ENCODE assay signal across 20 cellular contexts in the genomic region with DNA sequence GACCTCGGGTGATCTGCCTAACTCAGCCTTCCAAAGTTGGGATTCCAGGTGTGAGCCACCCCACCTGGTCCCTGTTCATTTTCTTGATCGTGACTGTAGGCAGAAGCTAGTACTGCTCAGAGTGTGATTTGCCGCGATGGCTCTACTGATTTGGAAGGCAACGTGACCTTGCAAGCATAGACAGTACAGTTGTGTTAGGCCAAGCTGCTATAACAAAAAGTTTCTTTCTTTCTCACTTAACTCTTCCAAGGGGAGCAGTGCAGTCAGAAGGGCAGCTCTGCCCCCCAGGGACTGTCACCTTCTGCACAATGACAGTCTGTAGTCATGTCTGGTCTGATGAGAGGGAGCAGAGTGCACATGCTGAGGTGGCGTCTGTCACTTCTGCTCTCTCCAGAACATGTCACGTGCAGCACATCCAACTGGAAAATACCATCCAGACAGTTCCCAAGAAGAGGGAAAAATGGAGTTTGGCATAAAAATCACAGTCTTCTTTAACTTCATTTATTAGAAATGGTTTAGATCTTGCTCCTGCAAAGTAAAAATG. TPM values are rescaled to one million over a fixed set of nuclear protein-coding genes. Genes with fewer than 3 reads are reported as not detected.
A peak's percentile ranks its signal among the peaks of the same experiment; 100 is the strongest.
DNase-seq lines count a peak whose midpoint lies in the region; ATAC-seq and FAIRE-seq lines count a peak whose summit lies in the region.
"Had no signal": no experiment of that assay in that cellular context is flagged by ENCODE, and none has a peak within 500 bp of the region (broad histone marks: within the 10 kb centered on the region; RNA-seq: fewer than 3 reads in every experiment).

No MANE protein-coding gene starts in this region.

- H3K4me1 Mint-ChIP-seq in activated CD4-positive, alpha-beta T cell treated with anti-CD3 and anti-CD28 coated beads for 36 hours: peaks cover 31% of the 10 kb centered on the region
- H3K4me1 Mint-ChIP-seq in activated naive CD8-positive, alpha-beta T cell treated with anti-CD3 and anti-CD28 coated beads, Interleukin-2, amount 10 ng/mL, durations not matched to agents 7 days and 5 days: peaks cover 14% of the 10 kb centered on the region

- H3K79me1 ChIP-seq in trophoblast cell (ENCODE audit: low read length): no peaks in the 10 kb centered on the region

- no peak overlapping the region for H3K23ac ChIP-seq in trophoblast cell (ENCODE audit: low read length)

- no peak overlapping the region for H2BK5ac ChIP-seq in trophoblast cell (ENCODE audit: low read depth, low read length, poor library complexity)

- no peaks in the 10 kb centered on the region for H3K9me3 Mint-ChIP-seq in activated CD4-positive, alpha-beta T cell treated with anti-CD3 and anti-CD28 coated beads for 36 hours (ENCODE audit: low read depth)
- H3K9me3 Mint-ChIP-seq in activated naive CD8-positive, alpha-beta T cell treated with anti-CD3 and anti-CD28 coated beads, Interleukin-2, amount 10 ng/mL, durations not matched to agents 7 days and 5 days: no peaks in the 10 kb centered on the region

- H3K4me3 ChIP-seq in trophoblast cell (ENCODE audit: low read depth, low read length): no peak overlapping the region
- H3K4me3 ChIP-seq: left ventricle myocardium inferior, pancreas, SJSA1, thoracic aorta had no signal

- peak overlapping the region; percentile 69 for H2AK5ac ChIP-seq in trophoblast cell (ENCODE audit: low read length)

- no peak overlapping the region for H2AFZ ChIP-seq in trophoblast cell (ENCODE audit: insufficient read depth, low read length, poor library complexity)

- no peaks in the 10 kb centered on the region for H3K79me2 ChIP-seq in trophoblast cell (ENCODE audit: control insufficient read depth, insufficient read depth, low read length, poor library complexity)

- H3K36me3 Mint-ChIP-seq in activated CD4-positive, alpha-beta T cell treated with anti-CD3 and anti-CD28 coated beads for 36 hours (ENCODE audit: low read depth): peaks cover 6% of the 10 kb centered on the region
- peaks cover 6% of the 10 kb centered on the region for H3K36me3 Mint-ChIP-seq in activated naive CD8-positive, alpha-beta T cell treated with anti-CD3 and anti-CD28 coated beads, Interleukin-2, amount 10 ng/mL, durations not matched to agents 7 days and 5 days

- H4K8ac ChIP-seq in trophoblast cell (ENCODE audit: low read depth, low read length): no peak overlapping the region

- no peaks in the 10 kb centered on the region for H3K4me1 ChIP-seq in trophoblast cell (ENCODE audit: control insufficient read depth in 1 of 2, insufficient read depth in 2 of 2, low read length in 2 of 2)
- H3K4me1 ChIP-seq: pancreas, SJSA1 had no signal

- no peak overlapping the region for H2BK120ac ChIP-seq in trophoblast cell (ENCODE audit: insufficient read depth, low read length, poor library complexity)

- peak overlapping the region; percentile 84 for H3K27ac Mint-ChIP-seq in activated CD4-positive, alpha-beta T cell treated with anti-CD3 and anti-CD28 coated beads for 36 hours
- H3K27ac Mint-ChIP-seq in activated naive CD8-positive, alpha-beta T cell treated with anti-CD3 and anti-CD28 coated beads, Interleukin-2, amount 10 ng/mL, durations not matched to agents 7 days and 5 days: peak overlapping the region; percentile 67

- no peak overlapping the region for H3K27ac ChIP-seq in trophoblast cell (ENCODE audit: low read depth, low read length)
- H3K27ac ChIP-seq: left ventricle myocardium inferior, SJSA1, thoracic aorta had no signal

- no CpG with 5 or more reads among the region's 7 CpGs for WGBS in trophoblast cell (ENCODE audit: extremely low coverage, insufficient coverage, insufficient read length)

- no peak overlapping the region for H3K4me2 ChIP-seq in trophoblast cell (ENCODE audit: low read length)

- POLR2A ChIA-PET in activated CD4-positive, alpha-beta T cell treated with anti-CD3 and anti-CD28 coated beads for 36 hours (lab: Charles Lee): interaction anchor here (0.6 kb wide), 1 partner anchor 1447 kb away, joined by 3 read pairs; no protein-coding TSS in a partner anchor
- POLR2A ChIA-PET in activated naive CD8-positive, alpha-beta T cell treated with anti-CD3 and anti-CD28 coated beads, Interleukin-2, amount 10 ng/mL, durations not matched to agents 7 days and 5 days (lab: Charles Lee): no interaction called here

- H4K12ac ChIP-seq in trophoblast cell (ENCODE audit: low read depth, low read length): peak overlapping the region; percentile 65

- H3K18ac ChIP-seq in trophoblast cell (ENCODE audit: low read length): no peak overlapping the region

- H2BK12ac ChIP-seq in trophoblast cell (ENCODE audit: low read length): no peak overlapping the region

- no peak overlapping the region for H3K9ac ChIP-seq in trophoblast cell (ENCODE audit: low read length)

- H3K4me3 Mint-ChIP-seq in activated CD4-positive, alpha-beta T cell treated with anti-CD3 and anti-CD28 coated beads for 36 hours: no peak overlapping the region
- H3K4me3 Mint-ChIP-seq in activated naive CD8-positive, alpha-beta T cell treated with anti-CD3 and anti-CD28 coated beads, Interleukin-2, amount 10 ng/mL, durations not matched to agents 7 days and 5 days: no peak overlapping the region

- peak; percentile 21 for FAIRE-seq in GM18507 (lab: Jason Lieb, UNC)
- FAIRE-seq: pancreas had no signal

- intact Hi-C loops in activated CD4-positive, alpha-beta T cell treated with anti-CD3 and anti-CD28 coated beads for 36 hours (cut with DNase I, micrococcal nuclease): loop anchor here (2.0 to 10.0 kb wide), 7 partner anchors 37 to 1925 kb away; partner anchors contain the start of gene SKIDA1 (in 1 of the 2)

- H3K9me3 ChIP-seq in trophoblast cell (ENCODE audit: insufficient read depth, low read depth, low read length): no peaks in the 10 kb centered on the region
- H3K9me3 ChIP-seq: left ventricle myocardium inferior, pancreas, SJSA1, thoracic aorta had no signal

- CTCF ChIA-PET in activated CD4-positive, alpha-beta T cell treated with anti-CD3 and anti-CD28 coated beads for 36 hours (lab: Charles Lee): interaction anchor here (1.1 kb wide), 1 partner anchor 135 kb away, joined by 6 read pairs; no protein-coding TSS in a partner anchor

- no peaks in the 10 kb centered on the region for H3K27me3 Mint-ChIP-seq in activated CD4-positive, alpha-beta T cell treated with anti-CD3 and anti-CD28 coated beads for 36 hours
- H3K27me3 Mint-ChIP-seq in activated naive CD8-positive, alpha-beta T cell treated with anti-CD3 and anti-CD28 coated beads, Interleukin-2, amount 10 ng/mL, durations not matched to agents 7 days and 5 days: no peaks in the 10 kb centered on the region

- no peak overlapping the region for H3K14ac ChIP-seq in trophoblast cell (ENCODE audit: low read length)

- no peak for ATAC-seq in activated CD4-positive, alpha-beta T cell treated with anti-CD3 and anti-CD28 coated beads for 36 hours
- no peak for ATAC-seq in activated naive CD8-positive, alpha-beta T cell treated with anti-CD3 and anti-CD28 coated beads, Interleukin-2, amount 10 ng/mL, durations not matched to agents 7 days and 5 days (ENCODE audit: low read depth)
- ATAC-seq in HG02970 (IDR thresholded peaks at IDR 0.05; ENCODE audit: low FRiP score, unreplicated experiment) (no peak), GM21717 (IDR thresholded peaks at IDR 0.05; ENCODE audit: unreplicated experiment) (no peak)
- ATAC-seq: PC-3 had no signal

- H3K4ac ChIP-seq in trophoblast cell (ENCODE audit: low read depth, low read length): no peak overlapping the region

- H4K91ac ChIP-seq in trophoblast cell (ENCODE audit: low read depth, low read length): no peak overlapping the region

- H3K36me3 ChIP-seq in trophoblast cell (ENCODE audit: control insufficient read depth in 1 of 2, insufficient read depth in 2 of 2, low read length in 2 of 2): no peaks in the 10 kb centered on the region
- H3K36me3 ChIP-seq: pancreas, SJSA1, thoracic aorta had no signal

- no peak for DNase-seq in activated CD4-positive, alpha-beta T cell treated with anti-CD3 and anti-CD28 coated beads for 36 hours
- no peak for DNase-seq in activated CD4-positive, alpha-beta T cell treated with anti-CD3 and anti-CD28 coated beads, Interleukin-2, amount 50 U/mL, for 1 hour
- DNase-seq in GM18507 (ENCODE audit: extremely low spot score, insufficient read length, low read depth) (no peak), trophoblast cell (no peak)
- no peak for DNase-seq in activated naive CD8-positive, alpha-beta T cell treated with anti-CD3 and anti-CD28 coated beads, Interleukin-2, amount 10 ng/mL, durations not matched to agents 7 days and 5 days
- no peak for DNase-seq in activated effector memory CD4-positive, alpha-beta T cell treated with Interleukin-2 at 50 U/mL for 16 hours
- DNase-seq: activated CD4-positive, CD25-positive, alpha-beta regulatory T cell treated with anti-CD3 and anti-CD28 coated beads, Interleukin-2, amount 50 U/mL, for 72 hours; activated T-cell treated with anti-CD3 and anti-CD28 coated beads for 4 hours; amygdala; glutamatergic neuron; Karpas-422; left ventricle myocardium inferior; NCI-H2171 treated with DMSO at 0.1 percent for 48 hours; pancreas; PC-3; stimulated activated CD4-positive, alpha-beta T cell treated with anti-CD3 and anti-CD28 coated beads, Interleukin-2, amount 100 ng/mL, for 48 hours had no signal

- H3K27me3 ChIP-seq in trophoblast cell (ENCODE audit: insufficient read depth, low read length): no peaks in the 10 kb centered on the region
- H3K27me3 ChIP-seq: pancreas, SJSA1 had no signal

RNA-seq across cellular contexts. Expression of gene OTUD1, which starts 10.9 kb away (rescaled TPM):
- 1 to 10 TPM; 5.7 to 6.5 TPM for total RNA-seq in activated CD4-positive, alpha-beta T cell treated with anti-CD3 and anti-CD28 coated beads for 36 hours
- 10 to 100 TPM; 20.1 to 21.0 TPM for total RNA-seq in activated naive CD8-positive, alpha-beta T cell treated with anti-CD3 and anti-CD28 coated beads, Interleukin-2, amount 10 ng/mL, durations not matched to agents 7 days and 5 days
- 3.3 and 3.5 TPM in 2 replicates for polyA plus RNA-seq in trophoblast cell (2013)
